Comparison of ENCODE assay signal across 1 cellular context in the genomic region with DNA sequence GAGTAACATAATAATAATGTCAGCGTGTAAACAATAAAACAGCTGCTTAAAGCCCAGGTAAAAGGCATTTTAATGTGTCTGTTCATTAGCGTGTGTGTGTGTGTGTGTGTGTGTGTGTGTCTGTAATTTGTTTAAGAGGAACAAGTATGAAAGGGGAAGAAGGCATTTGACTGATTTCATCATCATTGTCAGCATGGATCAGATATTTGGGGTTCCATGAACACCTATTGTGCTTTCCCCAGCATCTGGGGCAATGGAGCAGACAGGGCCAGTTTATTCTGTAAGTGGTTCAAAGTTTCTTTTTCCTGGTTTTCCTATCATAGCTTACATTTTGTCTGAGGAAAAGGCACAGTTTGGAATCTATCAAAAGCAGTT.
TF ChIP-seq lines count a peak whose summit lies in the region.

No MANE protein-coding gene starts in this region.

TF ChIP-seq in HepG2, 621 proteins besides CTCF, POLR2A, EP300 and RAD21:
- TF ChIP-seq, protein P1, sequence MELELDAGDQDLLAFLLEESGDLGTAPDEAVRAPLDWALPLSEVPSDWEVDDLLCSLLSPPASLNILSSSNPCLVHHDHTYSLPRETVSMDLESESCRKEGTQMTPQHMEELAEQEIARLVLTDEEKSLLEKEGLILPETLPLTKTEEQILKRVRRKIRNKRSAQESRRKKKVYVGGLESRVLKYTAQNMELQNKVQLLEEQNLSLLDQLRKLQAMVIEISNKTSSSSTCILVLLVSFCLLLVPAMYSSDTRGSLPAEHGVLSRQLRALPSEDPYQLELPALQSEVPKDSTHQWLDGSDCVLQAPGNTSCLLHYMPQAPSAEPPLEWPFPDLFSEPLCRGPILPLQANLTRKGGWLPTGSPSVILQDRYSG (CRISPR knock-in tag; IDR thresholded peaks at IDR 0.05), result no peak
- TF ChIP-seq TCF7L2 (IDR thresholded peaks at IDR 0.05; ENCODE audit: low read depth, low read length) (no peak), JDP2 (CRISPR knock-in tag; IDR thresholded peaks at IDR 0.05; ENCODE audit: borderline replicate concordance) (no peak), ZNF234 (CRISPR knock-in tag; conservative IDR thresholded peaks at IDR 0.05) (no peak), ZNF678 (CRISPR knock-in tag; IDR thresholded peaks at IDR 0.05) (no peak), CEBPB (IDR thresholded peaks at IDR 0.05; ENCODE audit: borderline replicate concordance, low read depth, low read length) (peak; percentile 58; the same call in 1 of the 2 replicates), PLRG1 (conservative IDR thresholded peaks at IDR 0.05) (0 out of 2 replicates have a peak, but pooled peaks have one; percentile 46), MTF1 (CRISPR knock-in tag; IDR thresholded peaks at IDR 0.05) (no peak), BRCA1 (CRISPR knock-in tag; IDR thresholded peaks at IDR 0.05) (no peak), PHF21A (CRISPR knock-in tag; IDR thresholded peaks at IDR 0.05) (no peak), IKZF1 (IDR thresholded peaks at IDR 0.05) (no peak), ATF7 (IDR thresholded peaks at IDR 0.05) (peak; percentile 65), ATF7 (CRISPR knock-in tag; IDR thresholded peaks at IDR 0.05) (no peak), NFYC (CRISPR knock-in tag; IDR thresholded peaks at IDR 0.05) (no peak), MYNN (CRISPR knock-in tag; IDR thresholded peaks at IDR 0.05; ENCODE audit: low read depth) (no peak), ZNF17 (CRISPR knock-in tag; IDR thresholded peaks at IDR 0.05) (no peak), ZNF570 (CRISPR knock-in tag; IDR thresholded peaks at IDR 0.05; ENCODE audit: borderline replicate concordance) (no peak), ZNF720 (CRISPR knock-in tag; IDR thresholded peaks at IDR 0.05) (no peak)
- TF ChIP-seq, protein P2, sequence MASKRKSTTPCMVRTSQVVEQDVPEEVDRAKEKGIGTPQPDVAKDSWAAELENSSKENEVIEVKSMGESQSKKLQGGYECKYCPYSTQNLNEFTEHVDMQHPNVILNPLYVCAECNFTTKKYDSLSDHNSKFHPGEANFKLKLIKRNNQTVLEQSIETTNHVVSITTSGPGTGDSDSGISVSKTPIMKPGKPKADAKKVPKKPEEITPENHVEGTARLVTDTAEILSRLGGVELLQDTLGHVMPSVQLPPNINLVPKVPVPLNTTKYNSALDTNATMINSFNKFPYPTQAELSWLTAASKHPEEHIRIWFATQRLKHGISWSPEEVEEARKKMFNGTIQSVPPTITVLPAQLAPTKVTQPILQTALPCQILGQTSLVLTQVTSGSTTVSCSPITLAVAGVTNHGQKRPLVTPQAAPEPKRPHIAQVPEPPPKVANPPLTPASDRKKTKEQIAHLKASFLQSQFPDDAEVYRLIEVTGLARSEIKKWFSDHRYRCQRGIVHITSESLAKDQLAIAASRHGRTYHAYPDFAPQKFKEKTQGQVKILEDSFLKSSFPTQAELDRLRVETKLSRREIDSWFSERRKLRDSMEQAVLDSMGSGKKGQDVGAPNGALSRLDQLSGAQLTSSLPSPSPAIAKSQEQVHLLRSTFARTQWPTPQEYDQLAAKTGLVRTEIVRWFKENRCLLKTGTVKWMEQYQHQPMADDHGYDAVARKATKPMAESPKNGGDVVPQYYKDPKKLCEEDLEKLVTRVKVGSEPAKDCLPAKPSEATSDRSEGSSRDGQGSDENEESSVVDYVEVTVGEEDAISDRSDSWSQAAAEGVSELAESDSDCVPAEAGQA (IDR thresholded peaks at IDR 0.05; ENCODE audit: low read depth), result no peak
- TF ChIP-seq, protein P2 (CRISPR knock-in tag; IDR thresholded peaks at IDR 0.05; ENCODE audit: borderline replicate concordance), result no peak
- TF ChIP-seq, protein P3, sequence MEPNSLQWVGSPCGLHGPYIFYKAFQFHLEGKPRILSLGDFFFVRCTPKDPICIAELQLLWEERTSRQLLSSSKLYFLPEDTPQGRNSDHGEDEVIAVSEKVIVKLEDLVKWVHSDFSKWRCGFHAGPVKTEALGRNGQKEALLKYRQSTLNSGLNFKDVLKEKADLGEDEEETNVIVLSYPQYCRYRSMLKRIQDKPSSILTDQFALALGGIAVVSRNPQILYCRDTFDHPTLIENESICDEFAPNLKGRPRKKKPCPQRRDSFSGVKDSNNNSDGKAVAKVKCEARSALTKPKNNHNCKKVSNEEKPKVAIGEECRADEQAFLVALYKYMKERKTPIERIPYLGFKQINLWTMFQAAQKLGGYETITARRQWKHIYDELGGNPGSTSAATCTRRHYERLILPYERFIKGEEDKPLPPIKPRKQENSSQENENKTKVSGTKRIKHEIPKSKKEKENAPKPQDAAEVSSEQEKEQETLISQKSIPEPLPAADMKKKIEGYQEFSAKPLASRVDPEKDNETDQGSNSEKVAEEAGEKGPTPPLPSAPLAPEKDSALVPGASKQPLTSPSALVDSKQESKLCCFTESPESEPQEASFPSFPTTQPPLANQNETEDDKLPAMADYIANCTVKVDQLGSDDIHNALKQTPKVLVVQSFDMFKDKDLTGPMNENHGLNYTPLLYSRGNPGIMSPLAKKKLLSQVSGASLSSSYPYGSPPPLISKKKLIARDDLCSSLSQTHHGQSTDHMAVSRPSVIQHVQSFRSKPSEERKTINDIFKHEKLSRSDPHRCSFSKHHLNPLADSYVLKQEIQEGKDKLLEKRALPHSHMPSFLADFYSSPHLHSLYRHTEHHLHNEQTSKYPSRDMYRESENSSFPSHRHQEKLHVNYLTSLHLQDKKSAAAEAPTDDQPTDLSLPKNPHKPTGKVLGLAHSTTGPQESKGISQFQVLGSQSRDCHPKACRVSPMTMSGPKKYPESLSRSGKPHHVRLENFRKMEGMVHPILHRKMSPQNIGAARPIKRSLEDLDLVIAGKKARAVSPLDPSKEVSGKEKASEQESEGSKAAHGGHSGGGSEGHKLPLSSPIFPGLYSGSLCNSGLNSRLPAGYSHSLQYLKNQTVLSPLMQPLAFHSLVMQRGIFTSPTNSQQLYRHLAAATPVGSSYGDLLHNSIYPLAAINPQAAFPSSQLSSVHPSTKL (CRISPR knock-in tag; IDR thresholded peaks at IDR 0.05), result no peak
- TF ChIP-seq, protein P4, sequence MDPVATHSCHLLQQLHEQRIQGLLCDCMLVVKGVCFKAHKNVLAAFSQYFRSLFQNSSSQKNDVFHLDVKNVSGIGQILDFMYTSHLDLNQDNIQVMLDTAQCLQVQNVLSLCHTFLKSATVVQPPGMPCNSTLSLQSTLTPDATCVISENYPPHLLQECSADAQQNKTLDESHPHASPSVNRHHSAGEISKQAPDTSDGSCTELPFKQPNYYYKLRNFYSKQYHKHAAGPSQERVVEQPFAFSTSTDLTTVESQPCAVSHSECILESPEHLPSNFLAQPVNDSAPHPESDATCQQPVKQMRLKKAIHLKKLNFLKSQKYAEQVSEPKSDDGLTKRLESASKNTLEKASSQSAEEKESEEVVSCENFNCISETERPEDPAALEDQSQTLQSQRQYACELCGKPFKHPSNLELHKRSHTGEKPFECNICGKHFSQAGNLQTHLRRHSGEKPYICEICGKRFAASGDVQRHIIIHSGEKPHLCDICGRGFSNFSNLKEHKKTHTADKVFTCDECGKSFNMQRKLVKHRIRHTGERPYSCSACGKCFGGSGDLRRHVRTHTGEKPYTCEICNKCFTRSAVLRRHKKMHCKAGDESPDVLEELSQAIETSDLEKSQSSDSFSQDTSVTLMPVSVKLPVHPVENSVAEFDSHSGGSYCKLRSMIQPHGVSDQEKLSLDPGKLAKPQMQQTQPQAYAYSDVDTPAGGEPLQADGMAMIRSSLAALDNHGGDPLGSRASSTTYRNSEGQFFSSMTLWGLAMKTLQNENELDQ (CRISPR knock-in tag; IDR thresholded peaks at IDR 0.05; ENCODE audit: borderline replicate concordance), result no peak
- TF ChIP-seq, protein P5, sequence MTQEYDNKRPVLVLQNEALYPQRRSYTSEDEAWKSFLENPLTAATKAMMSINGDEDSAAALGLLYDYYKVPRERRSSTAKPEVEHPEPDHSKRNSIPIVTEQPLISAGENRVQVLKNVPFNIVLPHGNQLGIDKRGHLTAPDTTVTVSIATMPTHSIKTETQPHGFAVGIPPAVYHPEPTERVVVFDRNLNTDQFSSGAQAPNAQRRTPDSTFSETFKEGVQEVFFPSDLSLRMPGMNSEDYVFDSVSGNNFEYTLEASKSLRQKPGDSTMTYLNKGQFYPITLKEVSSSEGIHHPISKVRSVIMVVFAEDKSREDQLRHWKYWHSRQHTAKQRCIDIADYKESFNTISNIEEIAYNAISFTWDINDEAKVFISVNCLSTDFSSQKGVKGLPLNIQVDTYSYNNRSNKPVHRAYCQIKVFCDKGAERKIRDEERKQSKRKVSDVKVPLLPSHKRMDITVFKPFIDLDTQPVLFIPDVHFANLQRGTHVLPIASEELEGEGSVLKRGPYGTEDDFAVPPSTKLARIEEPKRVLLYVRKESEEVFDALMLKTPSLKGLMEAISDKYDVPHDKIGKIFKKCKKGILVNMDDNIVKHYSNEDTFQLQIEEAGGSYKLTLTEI (CRISPR knock-in tag; conservative IDR thresholded peaks at IDR 0.05), result no peak
- TF ChIP-seq, protein P6, sequence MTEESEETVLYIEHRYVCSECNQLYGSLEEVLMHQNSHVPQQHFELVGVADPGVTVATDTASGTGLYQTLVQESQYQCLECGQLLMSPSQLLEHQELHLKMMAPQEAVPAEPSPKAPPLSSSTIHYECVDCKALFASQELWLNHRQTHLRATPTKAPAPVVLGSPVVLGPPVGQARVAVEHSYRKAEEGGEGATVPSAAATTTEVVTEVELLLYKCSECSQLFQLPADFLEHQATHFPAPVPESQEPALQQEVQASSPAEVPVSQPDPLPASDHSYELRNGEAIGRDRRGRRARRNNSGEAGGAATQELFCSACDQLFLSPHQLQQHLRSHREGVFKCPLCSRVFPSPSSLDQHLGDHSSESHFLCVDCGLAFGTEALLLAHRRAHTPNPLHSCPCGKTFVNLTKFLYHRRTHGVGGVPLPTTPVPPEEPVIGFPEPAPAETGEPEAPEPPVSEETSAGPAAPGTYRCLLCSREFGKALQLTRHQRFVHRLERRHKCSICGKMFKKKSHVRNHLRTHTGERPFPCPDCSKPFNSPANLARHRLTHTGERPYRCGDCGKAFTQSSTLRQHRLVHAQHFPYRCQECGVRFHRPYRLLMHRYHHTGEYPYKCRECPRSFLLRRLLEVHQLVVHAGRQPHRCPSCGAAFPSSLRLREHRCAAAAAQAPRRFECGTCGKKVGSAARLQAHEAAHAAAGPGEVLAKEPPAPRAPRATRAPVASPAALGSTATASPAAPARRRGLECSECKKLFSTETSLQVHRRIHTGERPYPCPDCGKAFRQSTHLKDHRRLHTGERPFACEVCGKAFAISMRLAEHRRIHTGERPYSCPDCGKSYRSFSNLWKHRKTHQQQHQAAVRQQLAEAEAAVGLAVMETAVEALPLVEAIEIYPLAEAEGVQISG (CRISPR knock-in tag; IDR thresholded peaks at IDR 0.05), result no peak
- TF ChIP-seq, protein P7, sequence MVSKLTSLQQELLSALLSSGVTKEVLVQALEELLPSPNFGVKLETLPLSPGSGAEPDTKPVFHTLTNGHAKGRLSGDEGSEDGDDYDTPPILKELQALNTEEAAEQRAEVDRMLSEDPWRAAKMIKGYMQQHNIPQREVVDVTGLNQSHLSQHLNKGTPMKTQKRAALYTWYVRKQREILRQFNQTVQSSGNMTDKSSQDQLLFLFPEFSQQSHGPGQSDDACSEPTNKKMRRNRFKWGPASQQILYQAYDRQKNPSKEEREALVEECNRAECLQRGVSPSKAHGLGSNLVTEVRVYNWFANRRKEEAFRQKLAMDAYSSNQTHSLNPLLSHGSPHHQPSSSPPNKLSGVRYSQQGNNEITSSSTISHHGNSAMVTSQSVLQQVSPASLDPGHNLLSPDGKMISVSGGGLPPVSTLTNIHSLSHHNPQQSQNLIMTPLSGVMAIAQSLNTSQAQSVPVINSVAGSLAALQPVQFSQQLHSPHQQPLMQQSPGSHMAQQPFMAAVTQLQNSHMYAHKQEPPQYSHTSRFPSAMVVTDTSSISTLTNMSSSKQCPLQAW (CRISPR knock-in tag; IDR thresholded peaks at IDR 0.05), result no peak
- TF ChIP-seq, protein P8, sequence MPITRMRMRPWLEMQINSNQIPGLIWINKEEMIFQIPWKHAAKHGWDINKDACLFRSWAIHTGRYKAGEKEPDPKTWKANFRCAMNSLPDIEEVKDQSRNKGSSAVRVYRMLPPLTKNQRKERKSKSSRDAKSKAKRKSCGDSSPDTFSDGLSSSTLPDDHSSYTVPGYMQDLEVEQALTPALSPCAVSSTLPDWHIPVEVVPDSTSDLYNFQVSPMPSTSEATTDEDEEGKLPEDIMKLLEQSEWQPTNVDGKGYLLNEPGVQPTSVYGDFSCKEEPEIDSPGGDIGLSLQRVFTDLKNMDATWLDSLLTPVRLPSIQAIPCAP (CRISPR knock-in tag; IDR thresholded peaks at IDR 0.05; ENCODE audit: low read depth), result no peak
- TF ChIP-seq, protein P9, sequence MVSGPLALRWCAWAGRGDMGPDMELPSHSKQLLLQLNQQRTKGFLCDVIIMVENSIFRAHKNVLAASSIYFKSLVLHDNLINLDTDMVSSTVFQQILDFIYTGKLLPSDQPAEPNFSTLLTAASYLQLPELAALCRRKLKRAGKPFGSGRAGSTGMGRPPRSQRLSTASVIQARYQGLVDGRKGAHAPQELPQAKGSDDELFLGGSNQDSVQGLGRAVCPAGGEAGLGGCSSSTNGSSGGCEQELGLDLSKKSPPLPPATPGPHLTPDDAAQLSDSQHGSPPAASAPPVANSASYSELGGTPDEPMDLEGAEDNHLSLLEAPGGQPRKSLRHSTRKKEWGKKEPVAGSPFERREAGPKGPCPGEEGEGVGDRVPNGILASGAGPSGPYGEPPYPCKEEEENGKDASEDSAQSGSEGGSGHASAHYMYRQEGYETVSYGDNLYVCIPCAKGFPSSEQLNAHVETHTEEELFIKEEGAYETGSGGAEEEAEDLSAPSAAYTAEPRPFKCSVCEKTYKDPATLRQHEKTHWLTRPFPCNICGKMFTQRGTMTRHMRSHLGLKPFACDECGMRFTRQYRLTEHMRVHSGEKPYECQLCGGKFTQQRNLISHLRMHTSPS (CRISPR knock-in tag; IDR thresholded peaks at IDR 0.05; ENCODE audit: low read depth), result no peak
TF ChIP-seq in HepG2: peak in this region for 3.
